Comparison of ENCODE assay signal across 7 cellular contexts in the genomic region with DNA sequence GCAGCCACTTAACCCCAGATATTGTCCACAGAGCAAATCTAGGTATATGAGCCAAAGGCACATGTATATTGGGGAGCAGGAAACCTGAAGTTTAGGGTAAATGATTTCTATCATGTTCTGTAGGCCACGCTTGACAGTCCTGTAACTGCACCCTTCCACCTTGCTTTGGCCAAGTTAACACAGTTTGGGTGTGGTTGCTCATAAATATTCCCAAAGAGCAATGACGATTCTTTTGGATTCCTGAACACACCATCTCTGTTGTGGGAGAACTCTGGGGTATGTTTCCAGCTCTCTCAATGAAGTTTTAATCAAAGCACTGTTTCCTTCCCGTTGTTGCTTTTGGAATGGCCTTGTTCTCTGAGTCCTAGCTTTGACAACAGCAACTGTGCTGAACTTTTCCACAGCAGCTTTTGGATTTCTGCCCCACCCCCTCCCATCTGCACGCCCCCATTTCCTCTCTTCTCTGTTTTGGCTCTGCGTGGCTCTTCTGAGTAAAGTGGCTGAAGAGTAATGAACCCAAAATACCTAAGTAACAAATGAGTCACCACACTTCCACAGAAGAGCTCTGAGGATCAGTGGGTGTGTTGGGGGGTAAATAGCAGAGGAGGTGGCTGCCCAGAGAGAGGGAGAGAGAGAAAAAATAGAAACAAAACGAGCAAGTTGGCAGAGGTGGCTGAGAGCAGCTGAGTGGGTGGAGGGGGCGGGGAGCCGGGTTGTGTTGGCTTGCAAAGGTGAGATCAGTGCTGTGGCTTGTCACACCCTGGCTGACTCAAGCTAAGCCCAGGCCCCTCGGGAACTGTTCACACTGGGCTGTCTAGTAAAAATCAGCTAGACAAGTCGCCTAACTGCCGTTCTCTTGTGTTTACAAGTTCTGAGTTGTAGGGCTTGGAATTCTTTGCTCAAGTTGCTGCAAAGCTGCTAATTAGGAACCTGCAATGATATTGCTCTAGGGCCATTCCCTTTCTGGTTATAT. TPM values are rescaled to one million over a fixed set of nuclear protein-coding genes. Genes with fewer than 3 reads are reported as not detected.
A peak's percentile ranks its signal among the peaks of the same experiment; 100 is the strongest.
DNase-seq lines count a peak whose midpoint lies in the region; ATAC-seq lines count a peak whose summit lies in the region.

No MANE protein-coding gene starts in this region.

- no peaks in the 10 kb centered on the region for H3K9me3 ChIP-seq in esophagus (ENCODE audit: control insufficient read depth in 2 of 2, insufficient read depth in 1 of 2, low read depth in 1 of 2, low read length in 1 of 2)
- H3K9me3 ChIP-seq in naive thymus-derived CD4-positive, alpha-beta T cell (ENCODE audit: control insufficient read depth in 2 of 3, low read length in 3 of 3): no peaks in the 10 kb centered on the region

- H3K9me3 Mint-ChIP-seq in naive thymus-derived CD4-positive, alpha-beta T cell: peaks cover 0 to 2% (median 0%) of the 10 kb centered on the region in 11 donors
- H3K9me3 Mint-ChIP-seq in stimulated activated memory B cell treated with anti-CD40 and anti-IgM and Interleukin-4, amounts not matched to agents 10 μg/mL and 1 μg/mL and 100 μg/mL, for 72 hours: peaks cover 3% of the 10 kb centered on the region

- peaks cover 46 to 72% (median 62%) of the 10 kb centered on the region in 7 donors for H3K4me1 Mint-ChIP-seq in naive thymus-derived CD4-positive, alpha-beta T cell
- H3K4me1 Mint-ChIP-seq in stimulated activated memory B cell treated with anti-CD40 and anti-IgM and Interleukin-4, amounts not matched to agents 10 μg/mL and 1 μg/mL and 100 μg/mL, for 72 hours: peaks cover 57% of the 10 kb centered on the region

- H3K27me3 ChIP-seq in esophagus (ENCODE audit: control insufficient read depth in 1 of 2, insufficient read depth in 2 of 2, low read length in 2 of 2): no peaks in the 10 kb centered on the region
- no peaks in the 10 kb centered on the region for H3K27me3 ChIP-seq in naive thymus-derived CD4-positive, alpha-beta T cell (ENCODE audit: control insufficient read depth in 2 of 2, insufficient read depth in 2 of 2, low read length in 2 of 2)

- H3K27ac ChIP-seq in esophagus (ENCODE audit: low read depth in 2 of 2, low read length in 1 of 2): peak overlapping the region; percentile 91 to 92
- H3K27ac ChIP-seq in naive thymus-derived CD4-positive, alpha-beta T cell (ENCODE audit: low read depth, low read length): peak overlapping the region; percentile 62

- H3K4me3 ChIP-seq in esophagus (ENCODE audit: low read depth in 1 of 2, low read length in 2 of 2): no peak overlapping the region
- H3K4me3 ChIP-seq in naive thymus-derived CD4-positive, alpha-beta T cell (ENCODE audit: low read length): peak overlapping the region; percentile 29

- H3K27me3 Mint-ChIP-seq in naive thymus-derived CD4-positive, alpha-beta T cell: peaks cover 0 to 2% (median 0%) of the 10 kb centered on the region in 5 donors
- no peaks in the 10 kb centered on the region for H3K27me3 Mint-ChIP-seq in stimulated activated memory B cell treated with anti-CD40 and anti-IgM and Interleukin-4, amounts not matched to agents 10 μg/mL and 1 μg/mL and 100 μg/mL, for 72 hours

- H3K4me3 Mint-ChIP-seq in naive thymus-derived CD4-positive, alpha-beta T cell: peak overlapping the region; percentile 52 to 82 (median 78)
- H3K4me3 Mint-ChIP-seq in stimulated activated memory B cell treated with anti-CD40 and anti-IgM and Interleukin-4, amounts not matched to agents 10 μg/mL and 1 μg/mL and 100 μg/mL, for 72 hours: peak overlapping the region; percentile 10

- CTCF ChIA-PET in naive thymus-derived CD4-positive, alpha-beta T cell (lab: Charles Lee): interaction anchor here (0.6 to 1.9 kb wide), 10 partner anchors 10 to 118 kb away, joined by 3 to 8 read pairs (median 4); partner anchors contain the start of gene RAP1A

- DNase-seq in NCI-H2171 (lab: John Stamatoyannopoulos, UW): peak; percentile 26
- peak; percentile 96 for DNase-seq in activated CD8-positive, alpha-beta memory T cell treated with anti-CD3 and anti-CD28 coated beads, Interleukin-2, amount 50 U/mL, for 4 hours
- DNase-seq in naive thymus-derived CD4-positive, alpha-beta T cell: peak; percentile 22 to 86 (median 56)

- WGBS in esophagus, 2 donors: 6 to 9% methylated on average over 11 of the region's 11 CpGs

- intact Hi-C loops in naive thymus-derived CD4-positive, alpha-beta T cell (cut with micrococcal nuclease): loop anchor here (1.0 to 10.0 kb wide), 8 partner anchors 8 to 718 kb away; partner anchors contain the start of genes CD53 (in 1 of the 2) and RAP1A (in 1 of the 2)

- H3K27ac Mint-ChIP-seq in naive thymus-derived CD4-positive, alpha-beta T cell: peak overlapping the region; percentile 83 to 95 (median 91)
- peak overlapping the region; percentile 95 for H3K27ac Mint-ChIP-seq in stimulated activated memory B cell treated with anti-CD40 and anti-IgM and Interleukin-4, amounts not matched to agents 10 μg/mL and 1 μg/mL and 100 μg/mL, for 72 hours

- POLR2A ChIA-PET in naive thymus-derived CD4-positive, alpha-beta T cell (lab: Charles Lee): interaction anchor here (0.5 to 4.6 kb wide), 20 partner anchors 11 to 162 kb away, joined by 3 to 49 read pairs (median 5); partner anchors contain the start of gene RAP1A

- H3K36me3 ChIP-seq in esophagus (ENCODE audit: control insufficient read depth in 2 of 2, insufficient read depth in 2 of 2, low read length in 1 of 2): no peaks in the 10 kb centered on the region
- no peaks in the 10 kb centered on the region for H3K36me3 ChIP-seq in naive thymus-derived CD4-positive, alpha-beta T cell (ENCODE audit: control insufficient read depth in 2 of 3, insufficient read depth in 3 of 3, low read length in 3 of 3)

- peaks cover 2 to 3% of the 10 kb centered on the region in 2 donors for H3K4me1 ChIP-seq in esophagus (ENCODE audit: control insufficient read depth in 2 of 2, insufficient read depth in 2 of 2, low read length in 1 of 2)
- H3K4me1 ChIP-seq in naive thymus-derived CD4-positive, alpha-beta T cell (ENCODE audit: control insufficient read depth in 2 of 2, insufficient read depth in 2 of 2, low read length in 2 of 2): peaks cover 55 to 65% of the 10 kb centered on the region in 2 donors

- ATAC-seq in GM18517 (IDR thresholded peaks at IDR 0.05; ENCODE audit: unreplicated experiment): peak; percentile 86
- peak; percentile 93 for ATAC-seq in HG02759 (IDR thresholded peaks at IDR 0.05; ENCODE audit: unreplicated experiment)
- ATAC-seq in naive thymus-derived CD4-positive, alpha-beta T cell: peak; percentile 91
- ATAC-seq in stimulated activated memory B cell treated with anti-CD40 and anti-IgM and Interleukin-4, amounts not matched to agents 10 μg/mL and 1 μg/mL and 100 μg/mL, for 72 hours: peak; percentile 98

- peaks cover 0 to 2% (median 0%) of the 10 kb centered on the region in 5 donors for H3K36me3 Mint-ChIP-seq in naive thymus-derived CD4-positive, alpha-beta T cell
- H3K36me3 Mint-ChIP-seq in stimulated activated memory B cell treated with anti-CD40 and anti-IgM and Interleukin-4, amounts not matched to agents 10 μg/mL and 1 μg/mL and 100 μg/mL, for 72 hours: peaks cover 6% of the 10 kb centered on the region

RNA-seq across cellular contexts. Expression of gene RAP1A, which starts 26.9 kb away (rescaled TPM):
- 10 to 100 TPM; 56.8 to 60.2 TPM for polyA plus RNA-seq in esophagus
- 100 to 1,000 TPM in 4 of 5 experiments, 10 to 100 TPM in 1; 89.8 to 183 (median 107) TPM for total RNA-seq in naive thymus-derived CD4-positive, alpha-beta T cell
- 10 to 100 TPM; 37.6 to 55.0 TPM for polyA plus RNA-seq in naive thymus-derived CD4-positive, alpha-beta T cell

Comparison
In these comparisons a context has a peak if more than half of its experiments do, and no peak if none do; other contexts are left out.
1. DNase-seq: peak in every context shown above with its lines; median percentile 96 in activated CD8-positive, alpha-beta memory T cell treated with anti-CD3 and anti-CD28 coated beads, Interleukin-2, amount 50 U/mL, for 4 hours; 56 in naive thymus-derived CD4-positive, alpha-beta T cell; 26 in NCI-H2171.